In the genomic region with DNA sequence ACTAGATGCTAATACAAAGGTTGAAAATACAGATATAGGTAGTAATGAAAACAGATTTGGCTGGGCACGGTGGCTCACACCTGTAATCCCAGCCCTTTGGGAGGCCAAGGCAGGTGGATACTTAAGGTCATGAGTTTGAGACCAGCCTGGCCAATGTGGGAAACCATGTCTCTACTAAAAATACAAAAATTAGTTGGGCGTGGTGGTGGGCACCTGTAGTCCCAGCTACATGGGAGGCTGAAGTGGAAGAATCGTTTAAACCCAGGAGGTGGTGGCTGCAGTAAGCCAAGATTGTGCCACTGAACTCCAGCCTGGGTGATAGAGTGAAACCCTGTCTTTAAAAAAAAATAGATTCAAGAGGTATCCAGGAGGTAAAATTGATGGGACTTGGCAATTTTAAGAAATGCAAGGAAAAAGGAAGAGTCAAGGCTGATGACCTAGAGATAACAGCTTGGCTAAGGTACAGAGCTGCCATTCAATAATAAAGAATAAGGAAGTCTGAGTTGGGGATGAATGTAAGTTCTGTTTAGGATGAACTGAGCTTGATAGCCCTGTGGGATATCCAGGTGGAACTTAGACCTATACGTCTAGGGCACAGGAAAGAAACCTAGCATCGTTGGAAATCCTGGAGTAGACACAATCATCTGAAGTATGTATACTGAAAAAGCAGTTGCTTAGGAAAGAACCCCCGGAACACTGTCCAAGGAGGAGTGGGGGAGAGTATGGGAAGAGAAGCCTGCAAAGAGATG, we compare ENCODE assay signal across 1 cellular context.
TF ChIP-seq lines count a peak whose summit lies in the region.

No MANE protein-coding gene starts in this region.

TF ChIP-seq in IMR-90, 13 proteins besides CTCF, POLR2A, EP300 and RAD21 (continued from another document):
- TF ChIP-seq, protein P1, sequence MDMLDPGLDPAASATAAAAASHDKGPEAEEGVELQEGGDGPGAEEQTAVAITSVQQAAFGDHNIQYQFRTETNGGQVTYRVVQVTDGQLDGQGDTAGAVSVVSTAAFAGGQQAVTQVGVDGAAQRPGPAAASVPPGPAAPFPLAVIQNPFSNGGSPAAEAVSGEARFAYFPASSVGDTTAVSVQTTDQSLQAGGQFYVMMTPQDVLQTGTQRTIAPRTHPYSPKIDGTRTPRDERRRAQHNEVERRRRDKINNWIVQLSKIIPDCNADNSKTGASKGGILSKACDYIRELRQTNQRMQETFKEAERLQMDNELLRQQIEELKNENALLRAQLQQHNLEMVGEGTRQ (IDR thresholded peaks at IDR 0.05; ENCODE audit: low read depth, low read length), result no peak
TF ChIP-seq in IMR-90: peak in this region for 0.
